Comparison of ENCODE assay signal across 38 cellular contexts in genomic region chr5:165956854-165957253, GRCh38.
"Had no signal": no experiment of that assay in that cellular context is flagged by ENCODE, and none has a peak within 500 bp of the region (broad histone marks: within the 10 kb centered on the region; RNA-seq: fewer than 3 reads in every experiment).

No MANE protein-coding gene starts in this region.

- H3K4me3 ChIP-seq: adrenal gland, ascending aorta, body of pancreas, breast epithelium, cardiac muscle cell had no signal

- H3K4me1 Mint-ChIP-seq: activated naive CD4-positive, alpha-beta T cell treated with anti-CD3 and anti-CD28 coated beads, Interleukin-2, amount 10 ng/mL, durations not matched to agents 7 days and 5 days; activated naive CD4-positive, alpha-beta T cell treated with anti-CD3 and anti-CD28 coated beads, Interleukin-2, amount 50 U/mL, for 24 hours; activated naive CD8-positive, alpha-beta T cell treated with anti-CD3 and anti-CD28 coated beads for 36 hours; activated naive CD8-positive, alpha-beta T cell treated with anti-CD3 and anti-CD28 coated beads, Interleukin-2, amount 10 ng/mL, durations not matched to agents 7 days and 5 days; activated naive CD8-positive, alpha-beta T cell treated with anti-CD3 and anti-CD28 coated beads, Interleukin-2, amount 50 U/mL, for 24 hours; activated T-helper 17 cell treated with anti-CD3 and anti-CD28 coated beads, Interleukin-2, amount 50 U/mL, for 72 hours; central memory CD8-positive, alpha-beta T cell had no signal

- H3K27ac ChIP-seq: adrenal gland, ascending aorta, body of pancreas, brain microvascular endothelial cell, breast epithelium, cardiac muscle cell had no signal

- H3K27ac Mint-ChIP-seq: activated naive CD4-positive, alpha-beta T cell treated with anti-CD3 and anti-CD28 coated beads for 36 hours; activated naive CD4-positive, alpha-beta T cell treated with anti-CD3 and anti-CD28 coated beads, Interleukin-2, amount 10 ng/mL, durations not matched to agents 7 days and 5 days; activated naive CD4-positive, alpha-beta T cell treated with anti-CD3 and anti-CD28 coated beads, Interleukin-2, amount 50 U/mL, for 24 hours; activated naive CD4-positive, alpha-beta T cell treated with anti-CD3 and anti-CD28 coated beads, Interleukin-2, amount 50 U/mL, for 72 hours; activated naive CD8-positive, alpha-beta T cell; activated naive CD8-positive, alpha-beta T cell treated with anti-CD3 and anti-CD28 coated beads for 36 hours; activated naive CD8-positive, alpha-beta T cell treated with anti-CD3 and anti-CD28 coated beads, Interleukin-2, amount 10 ng/mL, durations not matched to agents 7 days and 5 days; activated naive CD8-positive, alpha-beta T cell treated with anti-CD3 and anti-CD28 coated beads, Interleukin-2, amount 50 U/mL, for 24 hours; activated T-cell treated with anti-CD3 and anti-CD28 coated beads, Interleukin-2, amount 50 U/mL, for 24 hours; activated T-cell treated with anti-CD3 and anti-CD28 coated beads, Interleukin-2, amount 50 U/mL, for 72 hours; activated T-helper 1 cell treated with anti-CD3 and anti-CD28 coated beads, Interleukin-12 subunit alpha, Interleukin-12 subunit beta, Interleukin-2, Interleukin-4 antibody, amounts not matched to agents 30 ng/mL and 10 ng/mL and 1 ng/mL, durations not matched to agents 14 hours and 24 hours and 36 hours; activated T-helper 17 cell treated with anti-CD3 and anti-CD28 coated beads, Interleukin-2, amount 50 U/mL, for 72 hours; activated T-helper 2 cell treated with anti-CD3 and anti-CD28 coated beads, Interferon-gamma antibody, Interleukin-2, Interleukin-4, amounts not matched to agents 10 μg/mL and 5 μg/mL and 100 μg/mL, durations not matched to agents 14 hours and 24 hours and 36 hours; brain had no signal

- H3K27me3 Mint-ChIP-seq: activated naive CD4-positive, alpha-beta T cell treated with anti-CD3 and anti-CD28 coated beads, Interleukin-2, amount 10 ng/mL, durations not matched to agents 7 days and 5 days; activated naive CD4-positive, alpha-beta T cell treated with anti-CD3 and anti-CD28 coated beads, Interleukin-2, amount 50 U/mL, for 24 hours; activated naive CD8-positive, alpha-beta T cell; activated naive CD8-positive, alpha-beta T cell treated with anti-CD3 and anti-CD28 coated beads for 36 hours; activated naive CD8-positive, alpha-beta T cell treated with anti-CD3 and anti-CD28 coated beads, Interleukin-2, amount 10 ng/mL, durations not matched to agents 7 days and 5 days; activated naive CD8-positive, alpha-beta T cell treated with anti-CD3 and anti-CD28 coated beads, Interleukin-2, amount 50 U/mL, for 24 hours; activated T-cell treated with anti-CD3 and anti-CD28 coated beads, Interleukin-2, amount 50 U/mL, for 24 hours; activated T-helper 17 cell treated with anti-CD3 and anti-CD28 coated beads, Interleukin-2, amount 50 U/mL, for 72 hours; brain; central memory CD8-positive, alpha-beta T cell had no signal

- H3K9me3 ChIP-seq: adrenal gland, ascending aorta, body of pancreas had no signal

- H3K36me3 ChIP-seq: adrenal gland, ascending aorta, brain microvascular endothelial cell, breast epithelium, cardiac muscle cell had no signal

- H3K4me3 Mint-ChIP-seq: activated naive CD4-positive, alpha-beta T cell treated with anti-CD3 and anti-CD28 coated beads for 36 hours; activated naive CD4-positive, alpha-beta T cell treated with anti-CD3 and anti-CD28 coated beads, Interleukin-2, amount 10 ng/mL, durations not matched to agents 7 days and 5 days; activated naive CD4-positive, alpha-beta T cell treated with anti-CD3 and anti-CD28 coated beads, Interleukin-2, amount 50 U/mL, for 24 hours; activated naive CD8-positive, alpha-beta T cell; activated naive CD8-positive, alpha-beta T cell treated with anti-CD3 and anti-CD28 coated beads for 36 hours; activated naive CD8-positive, alpha-beta T cell treated with anti-CD3 and anti-CD28 coated beads, Interleukin-2, amount 10 ng/mL, durations not matched to agents 7 days and 5 days; activated naive CD8-positive, alpha-beta T cell treated with anti-CD3 and anti-CD28 coated beads, Interleukin-2, amount 50 U/mL, for 24 hours; activated T-cell treated with anti-CD3 and anti-CD28 coated beads, Interleukin-2, amount 50 U/mL, for 24 hours; activated T-cell treated with anti-CD3 and anti-CD28 coated beads, Interleukin-2, amount 50 U/mL, for 4 hours; activated T-cell treated with anti-CD3 and anti-CD28 coated beads, Interleukin-2, amount 50 U/mL, for 72 hours; activated T-helper 1 cell treated with anti-CD3 and anti-CD28 coated beads, Interleukin-12 subunit alpha, Interleukin-12 subunit beta, Interleukin-2, Interleukin-4 antibody, amounts not matched to agents 30 ng/mL and 10 ng/mL and 1 ng/mL, durations not matched to agents 14 hours and 24 hours and 36 hours; activated T-helper 17 cell treated with anti-CD3 and anti-CD28 coated beads, Interleukin-2, amount 50 U/mL, for 72 hours; brain; central memory CD8-positive, alpha-beta T cell had no signal

- DNase-seq: activated effector memory CD4-positive, alpha-beta T cell treated with anti-CD3 and anti-CD28 coated beads, Interleukin-2, amount 50 U/mL, for 16 hours; activated effector memory CD4-positive, alpha-beta T cell treated with Interleukin-2 at 50 U/mL for 16 hours; activated gamma-delta T cell; activated gamma-delta T cell treated with Interleukin-2 at 50 U/mL for 16 hours; activated naive CD4-positive, alpha-beta T cell; activated naive CD4-positive, alpha-beta T cell treated with anti-CD3 and anti-CD28 coated beads for 36 hours; activated naive CD4-positive, alpha-beta T cell treated with anti-CD3 and anti-CD28 coated beads, Interleukin-2, amount 10 ng/mL, durations not matched to agents 7 days and 5 days; activated naive CD4-positive, alpha-beta T cell treated with anti-CD3 and anti-CD28 coated beads, Interleukin-2, amount 50 U/mL, for 16 hours; activated naive CD4-positive, alpha-beta T cell treated with Interleukin-2 at 50 U/mL for 16 hours; activated naive CD8-positive, alpha-beta T cell treated with anti-CD3 and anti-CD28 coated beads for 36 hours; activated naive CD8-positive, alpha-beta T cell treated with anti-CD3 and anti-CD28 coated beads, Interleukin-2, amount 10 ng/mL, durations not matched to agents 7 days and 5 days; activated naive CD8-positive, alpha-beta T cell treated with anti-CD3 and anti-CD28 coated beads, Interleukin-2, amount 50 U/mL, for 24 hours; activated T-cell treated with anti-CD3 and anti-CD28 coated beads, Interleukin-2, amount 50 U/mL, for 1 hour; activated T-cell treated with anti-CD3 and anti-CD28 coated beads, Interleukin-2, amount 50 U/mL, for 24 hours; activated T-cell treated with anti-CD3 and anti-CD28 coated beads, Interleukin-2, amount 50 U/mL, for 4 hours; activated T-cell treated with anti-CD3 and anti-CD28 coated beads, Interleukin-2, amount 50 U/mL, for 48 hours; activated T-cell treated with anti-CD3 and anti-CD28 coated beads, Interleukin-2, amount 50 U/mL, for 72 hours; adrenal gland; amniotic stem cell; amygdala; anterior cingulate cortex; aorta; body of pancreas; brain microvascular endothelial cell; caudate nucleus; central memory CD4-positive, alpha-beta T cell; cerebellar nuclear complex had no signal

- H3K36me3 Mint-ChIP-seq: activated naive CD4-positive, alpha-beta T cell treated with anti-CD3 and anti-CD28 coated beads, Interleukin-2, amount 10 ng/mL, durations not matched to agents 7 days and 5 days; activated naive CD4-positive, alpha-beta T cell treated with anti-CD3 and anti-CD28 coated beads, Interleukin-2, amount 50 U/mL, for 24 hours; activated naive CD4-positive, alpha-beta T cell treated with anti-CD3 and anti-CD28 coated beads, Interleukin-2, amount 50 U/mL, for 72 hours; activated naive CD8-positive, alpha-beta T cell; activated naive CD8-positive, alpha-beta T cell treated with anti-CD3 and anti-CD28 coated beads for 36 hours; activated naive CD8-positive, alpha-beta T cell treated with anti-CD3 and anti-CD28 coated beads, Interleukin-2, amount 10 ng/mL, durations not matched to agents 7 days and 5 days; brain had no signal

- H3K27me3 ChIP-seq: adrenal gland, ascending aorta, body of pancreas, brain microvascular endothelial cell, breast epithelium, cardiac muscle cell had no signal

- H3K4me1 ChIP-seq: adrenal gland, ascending aorta, body of pancreas, breast epithelium had no signal

- ATAC-seq: activated naive CD4-positive, alpha-beta T cell treated with anti-CD3 and anti-CD28 coated beads, Interleukin-2, amount 50 U/mL, for 72 hours; activated naive CD8-positive, alpha-beta T cell treated with anti-CD3 and anti-CD28 coated beads, Interleukin-2, amount 50 U/mL, for 24 hours; activated T-cell treated with anti-CD3 and anti-CD28 coated beads, Interleukin-2, amount 50 U/mL, for 4 hours; activated T-cell treated with anti-CD3 and anti-CD28 coated beads, Interleukin-2, amount 50 U/mL, for 72 hours; activated T-helper 17 cell treated with anti-CD3 and anti-CD28 coated beads, Interleukin-2, amount 50 U/mL, for 72 hours; body of pancreas had no signal

- H3K9me3 Mint-ChIP-seq: activated naive CD8-positive, alpha-beta T cell treated with anti-CD3 and anti-CD28 coated beads, Interleukin-2, amount 50 U/mL, for 24 hours had no signal
